8 cellular contexts compared by ENCODE assay signal in genomic region chrX:69615323-69615722, GRCh38. TPM values are rescaled to one million over a fixed set of nuclear protein-coding genes. Genes with fewer than 3 reads are reported as not detected.
A peak's percentile ranks its signal among the peaks of the same experiment; 100 is the strongest.
DNase-seq lines count a peak whose midpoint lies in the region; ATAC-seq, FAIRE-seq and TF ChIP-seq lines count a peak whose summit lies in the region.

No MANE protein-coding gene starts in this region.

- H3K9me3 ChIP-seq in A673 (ENCODE audit: low read depth, low read length, poor library complexity, severe bottlenecking) (no peaks in the 10 kb centered on the region), HCT116 (ENCODE audit: control insufficient read depth in 1 of 2, insufficient read depth in 1 of 2, low read depth in 1 of 2, low read length in 2 of 2) (no peaks in the 10 kb centered on the region), colonic mucosa (no peaks in the 10 kb centered on the region), muscle layer of duodenum (ENCODE audit: control insufficient read depth in 1 of 2, low read length in 2 of 2) (no peaks in the 10 kb centered on the region)

- no peaks in the 10 kb centered on the region for H3K36me3 Mint-ChIP-seq in stimulated activated memory B cell treated with anti-CD40 and anti-IgM and Interleukin-4, amounts not matched to agents 10 μg/mL and 1 μg/mL and 100 μg/mL, for 72 hours

- H3K9ac ChIP-seq in HCT116 (ENCODE audit: low read length) (no peak overlapping the region), colonic mucosa (ENCODE audit: low read depth in 2 of 2, low read length in 2 of 2) (no peak overlapping the region)

- H3K27me3 ChIP-seq in A673 (replicated peaks; ENCODE audit: insufficient read depth, low read depth, low read length, poor library complexity) (no peaks in the 10 kb centered on the region), HCT116 (ENCODE audit: insufficient read depth, low read length) (no peaks in the 10 kb centered on the region), colonic mucosa (no peaks in the 10 kb centered on the region), muscle layer of duodenum (ENCODE audit: low read depth, low read length) (no peaks in the 10 kb centered on the region)

- no peak for TF ChIP-seq RAD21 in HCT116 (IDR thresholded peaks at IDR 0.05; ENCODE audit: low read depth)

- H3K27ac ChIP-seq in A673 (ENCODE audit: low read depth, low read length, poor library complexity, severe bottlenecking) (no peak overlapping the region), HCT116 (ENCODE audit: low read depth, low read length) (no peak overlapping the region), colonic mucosa (no peak overlapping the region), muscle layer of duodenum (ENCODE audit: low read length) (no peak overlapping the region)

- H3K4me1 Mint-ChIP-seq in stimulated activated memory B cell treated with anti-CD40 and anti-IgM and Interleukin-4, amounts not matched to agents 10 μg/mL and 1 μg/mL and 100 μg/mL, for 72 hours, result no peaks in the 10 kb centered on the region

- no peaks in the 10 kb centered on the region for H4K20me1 ChIP-seq in HCT116 (ENCODE audit: insufficient read depth)

- no peaks in the 10 kb centered on the region for H3K79me2 ChIP-seq in HCT116 (ENCODE audit: insufficient read depth, low read length)

- peak overlapping the region; percentile 84 for H3K4me2 ChIP-seq in HCT116 (ENCODE audit: low read length)

- no peak overlapping the region for H3K4me3 Mint-ChIP-seq in stimulated activated memory B cell treated with anti-CD40 and anti-IgM and Interleukin-4, amounts not matched to agents 10 μg/mL and 1 μg/mL and 100 μg/mL, for 72 hours

- no peak for DNase-seq in A673 (ENCODE audit: low spot score)
- DNase-seq in HCT116 (ENCODE audit: low read depth, low spot score), result no peak
- DNase-seq in colonic mucosa, result peak; percentile 18
- DNase-seq in NCI-H128 (lab: John Stamatoyannopoulos, UW; ENCODE audit: unreplicated experiment), result no peak
- no peak for DNase-seq in GM12891 (ENCODE audit: insufficient read length, low spot score)

- RAD21 ChIA-PET in HCT116 (lab: Charles Lee; ENCODE audit: low non-redundant PET in 1 of 2, low total read pairs in 2 of 2, uncharacterized antibody in 2 of 2, unreplicated experiment in 2 of 2), result no interaction called here

- CTCF ChIA-PET in A673 (lab: Charles Lee) (interaction anchor here (0.6 kb wide), 1 partner anchor 191 kb away, joined by 3 read pairs; no protein-coding TSS in a partner anchor), HCT116 (lab: Charles Lee) (interaction anchor here (1.1 to 1.5 kb wide), 2 partner anchors 77 to 122 kb away, joined by 5 to 6 read pairs; no protein-coding TSS in a partner anchor)

- H3K4me1 ChIP-seq in A673 (ENCODE audit: insufficient read depth, low read length, poor library complexity, severe bottlenecking) (no peaks in the 10 kb centered on the region), HCT116 (ENCODE audit: control insufficient read depth in 1 of 2, insufficient read depth in 2 of 2, low read length in 2 of 2) (peaks cover 0 to 3% of the 10 kb centered on the region in 2 experiments; a peak in 1 of 4 replicates), colonic mucosa (no peaks in the 10 kb centered on the region), muscle layer of duodenum (ENCODE audit: control insufficient read depth in 1 of 2, insufficient read depth in 2 of 2, low read length in 2 of 2) (peaks cover 0 to 4% of the 10 kb centered on the region in 2 donors)

- H3K27me3 Mint-ChIP-seq in stimulated activated memory B cell treated with anti-CD40 and anti-IgM and Interleukin-4, amounts not matched to agents 10 μg/mL and 1 μg/mL and 100 μg/mL, for 72 hours, result no peaks in the 10 kb centered on the region

- H3K27ac Mint-ChIP-seq in stimulated activated memory B cell treated with anti-CD40 and anti-IgM and Interleukin-4, amounts not matched to agents 10 μg/mL and 1 μg/mL and 100 μg/mL, for 72 hours, result no peak overlapping the region

- POLR2A ChIA-PET in A673 (lab: Charles Lee; ENCODE audit: low non-redundant PET) (no interaction called here), HCT116 (lab: Charles Lee) (no interaction called here)

- no peaks in the 10 kb centered on the region for H3K9me2 ChIP-seq in HCT116 (ENCODE audit: insufficient read depth)

- H3K9me3 Mint-ChIP-seq in stimulated activated memory B cell treated with anti-CD40 and anti-IgM and Interleukin-4, amounts not matched to agents 10 μg/mL and 1 μg/mL and 100 μg/mL, for 72 hours, result no peaks in the 10 kb centered on the region

- no peak for FAIRE-seq in GM12891 (lab: Jason Lieb, UNC)

- H3K36me3 ChIP-seq in A673 (ENCODE audit: insufficient read depth, low read length, poor library complexity, severe bottlenecking) (no peaks in the 10 kb centered on the region), HCT116 (ENCODE audit: control insufficient read depth in 1 of 2, insufficient read depth in 2 of 2, low read length in 2 of 2) (no peaks in the 10 kb centered on the region), colonic mucosa (no peaks in the 10 kb centered on the region), muscle layer of duodenum (ENCODE audit: control insufficient read depth in 1 of 2, insufficient read depth in 2 of 2, low read length in 2 of 2) (no peaks in the 10 kb centered on the region)

- H3K4me3 ChIP-seq in A673 (ENCODE audit: low read depth, low read length, poor library complexity, severe bottlenecking) (peak overlapping the region; percentile 23), HCT116 (replicated peaks in 1 of 2; ENCODE audit: low read depth in 1 of 2, low read length in 2 of 2) (peak overlapping the region; percentile 13 to 61; a peak in 1 of 4 replicates), colonic mucosa (no peak overlapping the region), muscle layer of duodenum (ENCODE audit: low read depth in 1 of 2, low read length in 2 of 2) (peak overlapping the region; percentile 42 to 78)

- no peak for TF ChIP-seq POLR2A in HCT116 (IDR thresholded peaks at IDR 0.05; ENCODE audit: borderline replicate concordance, extremely low read depth, insufficient read depth, insufficient read length)
- TF ChIP-seq POLR2A in GM12891 (IDR thresholded peaks at IDR 0.05; ENCODE audit: low read depth, low read length), result no peak

- H2AFZ ChIP-seq in HCT116 (ENCODE audit: low read depth, low read length, poor library complexity, severe bottlenecking), result peak overlapping the region; percentile 74

- TF ChIP-seq CTCF in A673 (conservative IDR thresholded peaks at IDR 0.05; ENCODE audit: low read depth, low read length) (no peak), HCT116 (IDR thresholded peaks at IDR 0.05 in 2 of 3, conservative IDR thresholded peaks at IDR 0.05 in 1 of 3; ENCODE audit: borderline replicate concordance in 1 of 3, insufficient read depth in 1 of 3, low read depth in 2 of 3, low read length in 2 of 3) (no peak), colonic mucosa (IDR thresholded peaks at IDR 0.05) (no peak)

- no TSS peak for BruUV-seq in A673 (replicated peaks; lab: Mats Ljungman, UMichigan)
- BruUV-seq in HCT116 (replicated peaks; lab: Mats Ljungman, UMichigan), result no TSS peak

- intact Hi-C loops in A673 (cut with micrococcal nuclease; ENCODE audit: unreplicated experiment) (loop anchor here (5.0 kb wide), 1 partner anchor 123 kb away; no protein-coding TSS in a partner anchor), HCT116 (cut with micrococcal nuclease) (loop anchor here (5.0 to 10.0 kb wide), 3 partner anchors 417 to 791 kb away; partner anchors contain the start of gene EFNB1), colonic mucosa (cut with DNase I) (no loop called here)

- no peak for ATAC-seq in HCT116
- ATAC-seq in stimulated activated memory B cell treated with anti-CD40 and anti-IgM and Interleukin-4, amounts not matched to agents 10 μg/mL and 1 μg/mL and 100 μg/mL, for 72 hours, result no peak
- ATAC-seq in GM21423 (IDR thresholded peaks at IDR 0.05; ENCODE audit: unreplicated experiment), result no peak

TF ChIP-seq in HCT116, 20 proteins besides CTCF, POLR2A, EP300 and RAD21:
- TF ChIP-seq POLR2AphosphoS5 (IDR thresholded peaks at IDR 0.05; ENCODE audit: low read depth, low read length) (no peak), TCF7L2 (IDR thresholded peaks at IDR 0.05; ENCODE audit: borderline replicate concordance, extremely low read depth, insufficient read depth, insufficient read length) (no peak), SIN3A (IDR thresholded peaks at IDR 0.05; ENCODE audit: low read depth) (no peak), ELF1 (IDR thresholded peaks at IDR 0.05; ENCODE audit: borderline replicate concordance, low read depth) (no peak), YY1 (IDR thresholded peaks at IDR 0.05; ENCODE audit: extremely low read depth, insufficient replicate concordance, low read depth, low read length) (no peak)

TF ChIP-seq in GM12891, 5 proteins besides CTCF, POLR2A, EP300 and RAD21:
- TF ChIP-seq SPI1 (IDR thresholded peaks at IDR 0.05; ENCODE audit: low read depth, low read length), result no peak
- no peak for TF ChIP-seq POU2F2 (IDR thresholded peaks at IDR 0.05; ENCODE audit: low read depth, low read length)
- no peak for TF ChIP-seq POLR2AphosphoS5 (IDR thresholded peaks at IDR 0.05; ENCODE audit: low read depth, low read length)
- no peak for TF ChIP-seq TAF1 (IDR thresholded peaks at IDR 0.05; ENCODE audit: low read depth, low read length)
- no peak for TF ChIP-seq PAX5 (IDR thresholded peaks at IDR 0.05; ENCODE audit: insufficient read depth, low read length, severe bottlenecking)

RNA-seq across cellular contexts. Expression of gene EDA, which starts 0.6 kb away (rescaled TPM):
- total RNA-seq in A673 (2021), result 2.6 and 3.3 TPM in 2 replicates
- total RNA-seq in HCT116 (2021; ENCODE audit: unreplicated experiment), result 5.2 TPM
- polyA plus RNA-seq in HCT116 (2012), result 3.9 and 4.1 TPM in 2 replicates
- 1 to 10 TPM; 1.6 to 1.9 TPM for total RNA-seq in colonic mucosa
- not detected for polyA plus RNA-seq in GM12891 (2012; ENCODE audit: low read depth, missing spikeins)
